In the genomic region with DNA sequence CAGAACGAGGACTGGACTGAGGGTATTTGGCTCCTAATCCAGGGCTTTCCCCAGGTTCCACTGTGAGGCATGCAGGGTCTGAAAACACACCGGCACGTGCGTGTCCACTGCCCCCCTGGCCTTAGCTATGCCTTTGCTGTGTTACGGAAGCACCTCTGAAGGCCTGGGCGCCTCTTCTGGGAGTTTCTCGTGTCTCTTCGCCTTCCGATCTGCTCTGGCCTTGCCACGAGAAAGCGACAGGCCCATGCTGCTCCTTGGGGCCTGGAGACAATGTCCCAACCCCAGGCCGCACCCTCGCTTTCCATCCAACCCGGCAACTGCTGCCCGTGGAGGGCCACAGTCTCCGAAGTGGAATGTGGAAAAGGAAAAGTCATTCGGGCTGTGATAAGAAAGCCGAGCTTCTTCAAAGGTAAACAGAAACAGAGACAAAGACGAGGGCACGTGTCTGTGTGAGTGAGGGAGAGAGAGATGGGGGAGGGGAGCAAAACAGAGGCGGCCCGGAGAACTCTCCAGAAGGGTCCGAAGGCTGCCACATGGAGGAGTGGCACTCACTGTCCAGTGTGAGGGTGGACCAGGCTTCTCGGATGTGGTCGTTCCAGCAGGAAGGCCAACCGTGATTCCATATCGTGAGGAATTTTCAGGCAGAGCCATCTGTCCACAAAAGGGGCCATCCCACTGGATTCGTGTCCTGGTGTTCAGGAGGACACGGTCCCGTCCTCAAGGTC, we compare ENCODE assay signal across 1 cellular context.
TF ChIP-seq lines count a peak whose summit lies in the region.

No MANE protein-coding gene starts in this region.

TF ChIP-seq in IMR-90, 13 proteins besides CTCF, POLR2A, EP300 and RAD21:
- TF ChIP-seq NFE2L2 (IDR thresholded peaks at IDR 0.05; ENCODE audit: low read depth, low read length): no peak
- TF ChIP-seq BHLHE40 (IDR thresholded peaks at IDR 0.05; ENCODE audit: low read depth, low read length): no peak
